Comparison of ENCODE assay signal across 24 cellular contexts in the genomic region with DNA sequence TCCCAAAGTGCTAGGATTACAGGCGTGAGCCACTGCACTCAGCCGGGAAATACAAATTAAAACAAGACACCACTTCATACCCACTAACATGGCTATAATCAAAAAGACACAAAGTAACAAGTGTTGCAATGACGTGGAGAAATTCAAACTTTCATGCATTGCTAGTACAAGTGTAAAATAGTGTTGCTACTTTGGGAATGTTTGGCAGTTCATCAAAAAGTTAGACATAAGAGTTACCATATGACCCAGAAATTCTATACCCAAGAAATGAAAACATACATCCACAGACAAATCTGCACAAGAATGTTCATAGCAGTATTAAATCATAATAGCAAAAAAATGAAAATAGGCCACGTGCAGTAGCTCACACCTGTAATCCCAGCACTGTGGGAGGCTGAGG. TPM values are rescaled to one million over a fixed set of nuclear protein-coding genes. Genes with fewer than 3 reads are reported as not detected.
DNase-seq lines count a peak whose midpoint lies in the region; ATAC-seq and TF ChIP-seq lines count a peak whose summit lies in the region.
"Had no signal": no experiment of that assay in that cellular context is flagged by ENCODE, and none has a peak within 500 bp of the region (broad histone marks: within the 10 kb centered on the region; RNA-seq: fewer than 3 reads in every experiment).

No MANE protein-coding gene starts in this region.

- peaks cover 98% of the 10 kb centered on the region for H3K4me1 ChIP-seq in CD4-positive, alpha-beta memory T cell (ENCODE audit: insufficient read depth, low read length)

- no peaks in the 10 kb centered on the region for H3K27me3 ChIP-seq in CD4-positive, alpha-beta memory T cell (ENCODE audit: insufficient read depth, low read length)
- H3K27me3 ChIP-seq: brain microvascular endothelial cell, colonic mucosa, Peyer's patch had no signal

- no peaks in the 10 kb centered on the region for H3K9me3 Mint-ChIP-seq in activated naive CD4-positive, alpha-beta T cell treated with anti-CD3 and anti-CD28 coated beads for 36 hours
- peaks cover 0 to 5% of the 10 kb centered on the region in 2 donors for H3K9me3 Mint-ChIP-seq in activated naive CD4-positive, alpha-beta T cell treated with anti-CD3 and anti-CD28 coated beads, Interleukin-2, amount 50 U/mL, for 72 hours
- H3K9me3 Mint-ChIP-seq in CD4-positive, alpha-beta memory T cell, result peaks cover 0 to 2% (median 0%) of the 10 kb centered on the region in 8 donors
- H3K9me3 Mint-ChIP-seq in osteocyte (ENCODE audit: unreplicated experiment), result no peaks in the 10 kb centered on the region
- H3K9me3 Mint-ChIP-seq: stimulated activated memory B cell treated with anti-CD40 and anti-IgM and Interleukin-4, amounts not matched to agents 10 μg/mL and 1 μg/mL and 100 μg/mL, for 72 hours had no signal

- H3K4me3 ChIP-seq in CD4-positive, alpha-beta memory T cell (ENCODE audit: low read length in 2 of 2), result no peak overlapping the region
- H3K4me3 ChIP-seq: colonic mucosa, GM12878, lung, Peyer's patch, thoracic aorta had no signal

- no peaks in the 10 kb centered on the region for H3K27me3 Mint-ChIP-seq in activated naive CD4-positive, alpha-beta T cell treated with anti-CD3 and anti-CD28 coated beads for 36 hours (ENCODE audit: low read depth)
- H3K27me3 Mint-ChIP-seq in CD4-positive, alpha-beta memory T cell, result no peaks in the 10 kb centered on the region
- no peaks in the 10 kb centered on the region for H3K27me3 Mint-ChIP-seq in osteocyte (ENCODE audit: unreplicated experiment)
- H3K27me3 Mint-ChIP-seq: stimulated activated memory B cell treated with anti-CD40 and anti-IgM and Interleukin-4, amounts not matched to agents 10 μg/mL and 1 μg/mL and 100 μg/mL, for 72 hours had no signal

- H3K36me3 Mint-ChIP-seq in activated naive CD4-positive, alpha-beta T cell treated with anti-CD3 and anti-CD28 coated beads for 36 hours (ENCODE audit: low read depth), result peaks cover 5% of the 10 kb centered on the region
- peaks cover 0 to 10% of the 10 kb centered on the region in 2 donors for H3K36me3 Mint-ChIP-seq in activated naive CD4-positive, alpha-beta T cell treated with anti-CD3 and anti-CD28 coated beads, Interleukin-2, amount 50 U/mL, for 72 hours
- H3K36me3 Mint-ChIP-seq in CD4-positive, alpha-beta memory T cell, result peaks cover 2 to 15% of the 10 kb centered on the region in 2 donors
- H3K36me3 Mint-ChIP-seq in osteocyte (ENCODE audit: unreplicated experiment), result peaks cover 3% of the 10 kb centered on the region

- H3K9me3 ChIP-seq in CD4-positive, alpha-beta memory T cell (ENCODE audit: control insufficient read depth in 1 of 2, low read length in 2 of 2), result no peaks in the 10 kb centered on the region
- H3K9me3 ChIP-seq: colonic mucosa, Peyer's patch, thoracic aorta had no signal

- peak overlapping the region; percentile 51 for H3K27ac ChIP-seq in CD4-positive, alpha-beta memory T cell (ENCODE audit: low read depth, low read length)
- peak overlapping the region; percentile 29 for H3K27ac ChIP-seq in angular gyrus (ENCODE audit: low read depth, low read length)
- H3K27ac ChIP-seq: colonic mucosa, thoracic aorta had no signal

- H3K36me3 ChIP-seq in CD4-positive, alpha-beta memory T cell (ENCODE audit: insufficient read depth, low read length), result no peaks in the 10 kb centered on the region
- H3K36me3 ChIP-seq: brain microvascular endothelial cell, colonic mucosa, Peyer's patch, thoracic aorta had no signal

- no peak overlapping the region for H3K4me3 Mint-ChIP-seq in activated naive CD4-positive, alpha-beta T cell treated with anti-CD3 and anti-CD28 coated beads for 36 hours
- peak overlapping the region in 6 of 8 donors; percentile 26 to 92 (median 80) for H3K4me3 Mint-ChIP-seq in CD4-positive, alpha-beta memory T cell
- H3K4me3 Mint-ChIP-seq in osteocyte (ENCODE audit: unreplicated experiment), result no peak overlapping the region
- H3K4me3 Mint-ChIP-seq: stimulated activated memory B cell treated with anti-CD40 and anti-IgM and Interleukin-4, amounts not matched to agents 10 μg/mL and 1 μg/mL and 100 μg/mL, for 72 hours had no signal

- no peak for DNase-seq in activated naive CD4-positive, alpha-beta T cell treated with anti-CD3 and anti-CD28 coated beads for 36 hours
- DNase-seq in activated naive CD4-positive, alpha-beta T cell treated with anti-CD3 and anti-CD28 coated beads, Interleukin-2, amount 50 U/mL, for 72 hours (ENCODE audit: low spot score in 2 of 2), result no peak
- DNase-seq in CD4-positive, alpha-beta memory T cell, result no peak
- no peak for DNase-seq in osteocyte (ENCODE audit: extremely low spot score, unreplicated experiment)
- no peak for DNase-seq in NCI-H2029 (lab: John Stamatoyannopoulos, UW)
- no peak for DNase-seq in NCI-H1694 treated with DMSO at 0.1 percent for 48 hours (lab: John Stamatoyannopoulos, UW)
- DNase-seq: activated CD4-positive, CD25-positive, alpha-beta regulatory T cell; activated CD8-positive, alpha-beta memory T cell treated with anti-CD3 and anti-CD28 coated beads for 24 hours; brain microvascular endothelial cell; colonic mucosa; KG1; NCI-H1436 treated with DMSO at 0.1 percent for 48 hours; NCI-H2171 treated with DMSO at 0.1 percent for 48 hours; NCI-H524; Peyer's patch; SIG-M5; stimulated activated CD4-positive, alpha-beta T cell treated with anti-CD3 and anti-CD28 coated beads, Interleukin-2, amount 100 ng/mL, for 48 hours had no signal

- intact Hi-C loops in activated naive CD4-positive, alpha-beta T cell treated with anti-CD3 and anti-CD28 coated beads for 36 hours (cut with micrococcal nuclease), result no loop called here
- intact Hi-C loops in CD4-positive, alpha-beta memory T cell (cut with micrococcal nuclease), result loop anchor here (10.0 kb wide), 1 partner anchor 256 kb away; no protein-coding TSS in a partner anchor

- POLR2A ChIA-PET in CD4-positive, alpha-beta memory T cell (lab: Charles Lee; ENCODE audit: partially characterized antibody), result interaction anchor here (0.8 to 3.3 kb wide), 3 partner anchors 16 to 138 kb away, joined by 4 to 32 read pairs (median 4); partner anchors contain the start of genes FOXJ3 and PPCS

- ATAC-seq in activated naive CD4-positive, alpha-beta T cell treated with anti-CD3 and anti-CD28 coated beads, Interleukin-2, amount 50 U/mL, for 72 hours, result no peak
- ATAC-seq in HG02884 (IDR thresholded peaks at IDR 0.05; ENCODE audit: unreplicated experiment), result no peak
- ATAC-seq: esophagus mucosa; GM12878; stimulated activated memory B cell treated with anti-CD40 and anti-IgM and Interleukin-4, amounts not matched to agents 10 μg/mL and 1 μg/mL and 100 μg/mL, for 72 hours had no signal

- H3K27ac Mint-ChIP-seq in activated naive CD4-positive, alpha-beta T cell treated with anti-CD3 and anti-CD28 coated beads for 36 hours, result peak overlapping the region; percentile 80
- no peak overlapping the region for H3K27ac Mint-ChIP-seq in activated naive CD4-positive, alpha-beta T cell treated with anti-CD3 and anti-CD28 coated beads, Interleukin-2, amount 50 U/mL, for 72 hours
- peak overlapping the region; percentile 60 to 94 (median 89) for H3K27ac Mint-ChIP-seq in CD4-positive, alpha-beta memory T cell
- H3K27ac Mint-ChIP-seq in osteocyte (ENCODE audit: unreplicated experiment), result peak overlapping the region; percentile 81
- H3K27ac Mint-ChIP-seq: stimulated activated memory B cell treated with anti-CD40 and anti-IgM and Interleukin-4, amounts not matched to agents 10 μg/mL and 1 μg/mL and 100 μg/mL, for 72 hours had no signal

- CTCF ChIA-PET in activated naive CD4-positive, alpha-beta T cell treated with anti-CD3 and anti-CD28 coated beads for 36 hours (lab: Charles Lee), result no interaction called here
- CTCF ChIA-PET in CD4-positive, alpha-beta memory T cell (lab: Charles Lee; ENCODE audit: partially characterized antibody), result interaction anchor here (1.0 kb wide), 1 partner anchor 13 kb away, joined by 3 read pairs; no protein-coding TSS in a partner anchor

- H3K4me1 Mint-ChIP-seq in activated naive CD4-positive, alpha-beta T cell treated with anti-CD3 and anti-CD28 coated beads for 36 hours (ENCODE audit: low read depth), result peaks cover 89% of the 10 kb centered on the region
- H3K4me1 Mint-ChIP-seq in CD4-positive, alpha-beta memory T cell, result peaks cover 76 to 100% (median 92%) of the 10 kb centered on the region in 4 donors
- peaks cover 72% of the 10 kb centered on the region for H3K4me1 Mint-ChIP-seq in osteocyte (ENCODE audit: unreplicated experiment)

- TF ChIP-seq CTCF in osteocyte (IDR thresholded peaks at IDR 0.05), result no peak

RNA-seq across cellular contexts. Expression of gene FOXJ3, which starts 16.4 kb away (rescaled TPM):
- 10 to 100 TPM; 35.6 to 37.2 TPM for total RNA-seq in activated naive CD4-positive, alpha-beta T cell treated with anti-CD3 and anti-CD28 coated beads for 36 hours
- 10 to 100 TPM; 51.0 to 52.9 TPM for total RNA-seq in activated naive CD4-positive, alpha-beta T cell treated with anti-CD3 and anti-CD28 coated beads, Interleukin-2, amount 50 U/mL, for 72 hours
- 100 to 1,000 TPM in 1 of 2 experiments, 10 to 100 TPM in 1; 97.4 to 102 TPM for total RNA-seq in CD4-positive, alpha-beta memory T cell
- polyA plus RNA-seq in CD4-positive, alpha-beta memory T cell, result 10 to 100 TPM; 23.7 to 46.6 TPM
- total RNA-seq in osteocyte, result 33.6 and 34.6 TPM in 2 replicates

Comparison
In these comparisons a context has a peak if more than half of its experiments do, and no peak if none do; other contexts are left out.
1. H3K27ac Mint-ChIP-seq: peak in activated naive CD4-positive, alpha-beta T cell treated with anti-CD3 and anti-CD28 coated beads for 36 hours (single experiment), CD4-positive, alpha-beta memory T cell (7 of 7) and osteocyte (single experiment); none in activated naive CD4-positive, alpha-beta T cell treated with anti-CD3 and anti-CD28 coated beads, Interleukin-2, amount 50 U/mL, for 72 hours (0 of 2).
2. H3K4me3 Mint-ChIP-seq: peak in CD4-positive, alpha-beta memory T cell (6 of 8); none in activated naive CD4-positive, alpha-beta T cell treated with anti-CD3 and anti-CD28 coated beads for 36 hours (single experiment) and osteocyte (single experiment).